ENCODE assay signal across 8 cellular contexts in the genomic region with DNA sequence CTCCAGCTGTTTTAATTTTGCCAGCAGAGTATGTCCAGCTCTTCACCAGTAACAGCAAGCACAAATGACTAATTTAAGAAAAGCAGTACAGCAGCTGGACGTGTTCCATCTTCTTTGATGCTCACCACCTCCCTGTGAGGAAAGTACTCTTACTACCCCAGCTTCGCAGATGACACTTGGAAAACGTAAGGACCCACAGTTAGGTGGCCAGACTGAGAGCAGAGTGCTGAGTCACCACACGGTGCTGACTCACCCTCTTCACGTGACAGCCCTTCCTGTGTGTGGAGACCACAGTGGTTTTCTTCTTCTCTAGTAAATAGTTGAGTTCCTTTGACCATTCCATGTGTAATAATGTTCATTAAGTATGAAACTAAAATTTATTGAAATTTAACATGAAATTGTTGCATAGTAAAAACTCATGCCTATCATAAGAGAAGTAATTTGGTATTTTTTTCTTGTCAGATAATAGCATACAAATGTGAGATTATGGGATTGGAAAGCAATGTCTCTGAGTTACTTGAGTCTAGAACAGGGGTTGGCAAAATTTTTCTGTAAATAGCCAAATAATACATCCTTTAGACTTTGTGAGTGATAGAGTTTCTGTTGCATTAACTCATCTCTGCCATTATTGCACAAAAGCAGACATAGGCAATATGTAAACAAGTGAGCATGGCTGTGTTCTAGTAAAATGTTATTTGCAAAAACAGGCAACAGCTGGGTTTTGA.
DNase-seq lines count a peak whose midpoint lies in the region; ATAC-seq and TF ChIP-seq lines count a peak whose summit lies in the region.

No MANE protein-coding gene starts in this region.

- ATAC-seq in GM21360 (IDR thresholded peaks at IDR 0.05; ENCODE audit: unreplicated experiment) = peak; percentile 99
- peak; percentile 96 for ATAC-seq in RWPE2 (ENCODE audit: low read depth)
- peak; percentile 96 for ATAC-seq in gastroesophageal sphincter

- H3K27me3 Mint-ChIP-seq in Calu3 (ENCODE audit: unreplicated experiment) = no peaks in the 10 kb centered on the region

- TF ChIP-seq EP300 in gastroesophageal sphincter (IDR thresholded peaks at IDR 0.05) (no peak), transverse colon (IDR thresholded peaks at IDR 0.05; ENCODE audit: low read depth) (peak; percentile 30)

- TF ChIP-seq POLR2A in gastroesophageal sphincter (IDR thresholded peaks at IDR 0.05) (no peak), transverse colon (IDR thresholded peaks at IDR 0.05) (no peak)

- H3K36me3 Mint-ChIP-seq in Calu3 (ENCODE audit: insufficient read depth, unreplicated experiment) = peaks cover 5% of the 10 kb centered on the region

- no peak overlapping the region for H3K4me3 ChIP-seq in HL-60 (replicated peaks; ENCODE audit: insufficient read depth, low read length)
- no peak overlapping the region for H3K4me3 ChIP-seq in RWPE2 (ENCODE audit: severe bottlenecking)
- H3K4me3 ChIP-seq in gastroesophageal sphincter = no peak overlapping the region
- H3K4me3 ChIP-seq in parathyroid adenoma (ENCODE audit: low read depth, low read length) = no peak overlapping the region
- no peak overlapping the region for H3K4me3 ChIP-seq in transverse colon

- peak overlapping the region; percentile 3 for H3K4me2 ChIP-seq in parathyroid adenoma (ENCODE audit: low read length)

- H3K36me3 ChIP-seq in RWPE2 (ENCODE audit: low read depth) = no peaks in the 10 kb centered on the region
- no peaks in the 10 kb centered on the region for H3K36me3 ChIP-seq in gastroesophageal sphincter
- H3K36me3 ChIP-seq in parathyroid adenoma (ENCODE audit: control insufficient read depth, insufficient read depth, low read length) = no peaks in the 10 kb centered on the region
- H3K36me3 ChIP-seq in transverse colon = no peaks in the 10 kb centered on the region

- H2AFZ ChIP-seq in parathyroid adenoma = peak overlapping the region; percentile 71

- no peaks in the 10 kb centered on the region for H3K9me3 Mint-ChIP-seq in Calu3 (ENCODE audit: low read depth, unreplicated experiment)

- intact Hi-C loops in Calu3 (cut with micrococcal nuclease; ENCODE audit: unreplicated experiment) = no loop called here
- intact Hi-C loops in transverse colon (cut with DNase I; ENCODE audit: low total_unique reads) = no loop called here

- peaks cover 34% of the 10 kb centered on the region for H3K4me1 ChIP-seq in RWPE2 (ENCODE audit: insufficient read depth, poor library complexity, severe bottlenecking)
- H3K4me1 ChIP-seq in gastroesophageal sphincter = peaks cover 6 to 44% (median 16%) of the 10 kb centered on the region in 3 donors
- H3K4me1 ChIP-seq in parathyroid adenoma = peaks cover 25% of the 10 kb centered on the region
- H3K4me1 ChIP-seq in transverse colon = peaks cover 27 to 49% (median 34%) of the 10 kb centered on the region in 4 donors

- no peaks in the 10 kb centered on the region for H3K9me3 ChIP-seq in RWPE2 (ENCODE audit: severe bottlenecking)
- no peaks in the 10 kb centered on the region for H3K9me3 ChIP-seq in gastroesophageal sphincter
- no peaks in the 10 kb centered on the region for H3K9me3 ChIP-seq in parathyroid adenoma (ENCODE audit: control insufficient read depth, low read length)
- no peaks in the 10 kb centered on the region for H3K9me3 ChIP-seq in transverse colon

- no TSS peak for BruUV-seq in Calu3 (replicated peaks; lab: Mats Ljungman, UMichigan)

- in situ Hi-C loops in transverse colon (cut with MboI; ENCODE audit: low pct_ligation_motif_present in 1 of 4, low pct_unique_long_range_greater_than_20kb in 1 of 4, low sequenced_read_pairs in 3 of 4) = no loop called here

- 2 to 8% methylated on average over 2 to 5 of the region's 5 CpGs for WGBS in gastroesophageal sphincter (ENCODE audit: low coverage in 1 of 2), 2 donors
- 0 to 34% methylated on average over 1 to 5 of the region's 5 CpGs for WGBS in transverse colon (ENCODE audit: low coverage in 1 of 2), 2 donors

- no peak overlapping the region for H3K9ac ChIP-seq in parathyroid adenoma

- TF ChIP-seq CTCF in Calu3 (IDR thresholded peaks at IDR 0.05; ENCODE audit: unreplicated experiment) = no peak
- no peak for TF ChIP-seq CTCF in HL-60 (IDR thresholded peaks at IDR 0.05; ENCODE audit: insufficient read depth, low read length)
- no peak for TF ChIP-seq CTCF in RWPE2 (IDR thresholded peaks at IDR 0.05; ENCODE audit: poor library complexity, severe bottlenecking)
- TF ChIP-seq CTCF in gastroesophageal sphincter (IDR thresholded peaks at IDR 0.05) = no peak
- no peak for TF ChIP-seq CTCF in parathyroid adenoma (IDR thresholded peaks at IDR 0.05)
- TF ChIP-seq CTCF in transverse colon (IDR thresholded peaks at IDR 0.05) = no peak

- H3K79me2 ChIP-seq in parathyroid adenoma = peaks cover 6% of the 10 kb centered on the region

- CTCF ChIA-PET in Calu3 (lab: Charles Lee) = interaction anchor here (0.8 kb wide), 1 partner anchor 25 kb away, joined by 3 read pairs; no protein-coding TSS in a partner anchor

- no peaks in the 10 kb centered on the region for H3K4me1 Mint-ChIP-seq in Calu3 (ENCODE audit: low read depth, unreplicated experiment)

- peak overlapping the region; percentile 62 for H3K27ac ChIP-seq in HL-60 (replicated peaks)
- peak overlapping the region; percentile 79 for H3K27ac ChIP-seq in RWPE2 (ENCODE audit: poor library complexity, severe bottlenecking)
- H3K27ac ChIP-seq in gastroesophageal sphincter = peak overlapping the region; percentile 6 to 68 (median 52)
- H3K27ac ChIP-seq in parathyroid adenoma = peak overlapping the region; percentile 59
- peak overlapping the region; percentile 72 to 81 (median 74) for H3K27ac ChIP-seq in transverse colon

- H3K27ac Mint-ChIP-seq in Calu3 (ENCODE audit: unreplicated experiment) = peak overlapping the region; percentile 95

- DNase-seq in Calu3 = peak; percentile 64
- peak; percentile 93 to 94 for DNase-seq in HL-60 (ENCODE audit: low read depth in 1 of 2, low spot score in 1 of 2)
- peak; percentile 84 for DNase-seq in RWPE2 (ENCODE audit: low spot score)
- peak; percentile 60 for DNase-seq in activated effector memory CD4-positive, alpha-beta T cell treated with Interleukin-2 at 50 U/mL for 16 hours
- DNase-seq in transverse colon = peak; percentile 79

- H3K4me3 Mint-ChIP-seq in Calu3 (ENCODE audit: low read depth, unreplicated experiment) = no peak overlapping the region

- H3K27me3 ChIP-seq in HL-60 (ENCODE audit: insufficient read depth, poor library complexity, severe bottlenecking) = no peaks in the 10 kb centered on the region
- no peaks in the 10 kb centered on the region for H3K27me3 ChIP-seq in RWPE2 (ENCODE audit: insufficient read depth, poor library complexity, severe bottlenecking)
- H3K27me3 ChIP-seq in gastroesophageal sphincter = no peaks in the 10 kb centered on the region
- H3K27me3 ChIP-seq in parathyroid adenoma (ENCODE audit: control insufficient read depth, insufficient read depth, low read length) = no peaks in the 10 kb centered on the region
- no peaks in the 10 kb centered on the region for H3K27me3 ChIP-seq in transverse colon
